Comparison of ENCODE assay signal across 1 cellular context in genomic region chr20:47663354-47664067, GRCh38.
TF ChIP-seq lines count a peak whose summit lies in the region.

No MANE protein-coding gene starts in this region.

TF ChIP-seq in HepG2, 621 proteins besides CTCF, POLR2A, EP300 and RAD21 (continued from another document and continues in another):
- TF ChIP-seq ZNF646 (CRISPR knock-in tag; IDR thresholded peaks at IDR 0.05) = no peak
- TF ChIP-seq HNRNPLL (IDR thresholded peaks at IDR 0.05; ENCODE audit: low read depth, low read length, poor library complexity, severe bottlenecking) = peak; percentile 35
- no peak for TF ChIP-seq THAP7 (CRISPR knock-in tag; IDR thresholded peaks at IDR 0.05)
- TF ChIP-seq RNF2 (conservative IDR thresholded peaks at IDR 0.05; ENCODE audit: low read depth) = no peak
- TF ChIP-seq ZMYM4 (CRISPR knock-in tag; IDR thresholded peaks at IDR 0.05) = 0 out of 2 replicates have a peak, but pooled peaks have one; percentile 23
- TF ChIP-seq CC2D1A (CRISPR knock-in tag; IDR thresholded peaks at IDR 0.05) = no peak
- TF ChIP-seq GLI4 (CRISPR knock-in tag; IDR thresholded peaks at IDR 0.05; ENCODE audit: borderline replicate concordance) = no peak
- no peak for TF ChIP-seq SOX13 (IDR thresholded peaks at IDR 0.05)
- 0 out of 4 replicates have a peak, but pooled peaks of 1 of the 2 experiments have one; percentile 14 for TF ChIP-seq SOX13 (CRISPR knock-in tag; conservative IDR thresholded peaks at IDR 0.05 in 1 of 2, IDR thresholded peaks at IDR 0.05 in 1 of 2)
- TF ChIP-seq RXRA (CRISPR knock-in tag; IDR thresholded peaks at IDR 0.05) = peak; percentile 30; the same call in 1 of the 2 replicates
- 0 out of 2 replicates have a peak, but pooled peaks have one; percentile 28 for TF ChIP-seq NFIB (CRISPR knock-in tag; IDR thresholded peaks at IDR 0.05; ENCODE audit: borderline replicate concordance)
- TF ChIP-seq THRA (CRISPR knock-in tag; IDR thresholded peaks at IDR 0.05; ENCODE audit: borderline replicate concordance) = no peak
- no peak for TF ChIP-seq TAF15 (IDR thresholded peaks at IDR 0.05; ENCODE audit: low read depth, low read length, poor library complexity, severe bottlenecking)
- peak; percentile 48; the same call in 1 of the 2 replicates for TF ChIP-seq FOXO1 (CRISPR knock-in tag; IDR thresholded peaks at IDR 0.05)
- no peak for TF ChIP-seq PREB (CRISPR knock-in tag; IDR thresholded peaks at IDR 0.05)
- no peak for TF ChIP-seq ZNF616 (CRISPR knock-in tag; IDR thresholded peaks at IDR 0.05; ENCODE audit: low read depth)
- TF ChIP-seq ZNF503 (CRISPR knock-in tag; IDR thresholded peaks at IDR 0.05) = no peak
- no peak for TF ChIP-seq PHB2 (IDR thresholded peaks at IDR 0.05; ENCODE audit: partially characterized antibody)
- TF ChIP-seq U2AF1 (optimal IDR thresholded peaks at IDR 0.05; ENCODE audit: low read depth, low read length) = no peak
- TF ChIP-seq KDM6A (CRISPR knock-in tag; IDR thresholded peaks at IDR 0.05; ENCODE audit: low read depth) = no peak
- TF ChIP-seq AHDC1 (CRISPR knock-in tag; IDR thresholded peaks at IDR 0.05; ENCODE audit: borderline replicate concordance) = no peak
- 0 out of 2 replicates have a peak, but pooled peaks have one; percentile 54 for TF ChIP-seq ZNF343 (CRISPR knock-in tag; IDR thresholded peaks at IDR 0.05)
- no peak for TF ChIP-seq TBL1XR1 (IDR thresholded peaks at IDR 0.05; ENCODE audit: borderline replicate concordance, low read length, partially characterized antibody)
- no peak for TF ChIP-seq ZSCAN30 (CRISPR knock-in tag; IDR thresholded peaks at IDR 0.05)
- no peak for TF ChIP-seq SMARCC2 (IDR thresholded peaks at IDR 0.05)
- TF ChIP-seq SYNCRIP (IDR thresholded peaks at IDR 0.05; ENCODE audit: insufficient read depth, low read depth, low read length) = no peak
- TF ChIP-seq CBX5 (CRISPR knock-in tag; IDR thresholded peaks at IDR 0.05; ENCODE audit: borderline replicate concordance) = no peak
- TF ChIP-seq ZMAT5 (CRISPR knock-in tag; IDR thresholded peaks at IDR 0.05; ENCODE audit: borderline replicate concordance, low read depth) = no peak
- TF ChIP-seq ZNF724P (CRISPR knock-in tag; IDR thresholded peaks at IDR 0.05; ENCODE audit: borderline replicate concordance) = no peak
- TF ChIP-seq ZNF576 (CRISPR knock-in tag; IDR thresholded peaks at IDR 0.05) = no peak
- TF ChIP-seq U2AF2 (IDR thresholded peaks at IDR 0.05; ENCODE audit: low read depth, low read length) = no peak
- TF ChIP-seq GPBP1L1 (CRISPR knock-in tag; IDR thresholded peaks at IDR 0.05) = no peak
- peak; percentile 72 for TF ChIP-seq GATAD2A (CRISPR knock-in tag; IDR thresholded peaks at IDR 0.05)
- TF ChIP-seq NR2F2 (IDR thresholded peaks at IDR 0.05; ENCODE audit: borderline replicate concordance, low read depth) = no peak; the same call in 1 of the 2 replicates
- no peak for TF ChIP-seq GMEB2 (CRISPR knock-in tag; IDR thresholded peaks at IDR 0.05; ENCODE audit: low read depth)
